In genomic region chr21:46355161-46356004, GRCh38 we compare ENCODE assay signal across 18 cellular contexts.
DNase-seq lines count a peak whose midpoint lies in the region; ATAC-seq and TF ChIP-seq lines count a peak whose summit lies in the region.
"Had no signal": no experiment of that assay in that cellular context is flagged by ENCODE, and none has a peak within 500 bp of the region (broad histone marks: within the 10 kb centered on the region; RNA-seq: fewer than 3 reads in every experiment).

No MANE protein-coding gene starts in this region.

- H3K27me3 Mint-ChIP-seq in nephron progenitor cell (ENCODE audit: low read depth, poor library complexity), result no peaks in the 10 kb centered on the region
- H3K27me3 Mint-ChIP-seq: naive thymus-derived CD4-positive, alpha-beta T cell had no signal

- peaks cover 24% of the 10 kb centered on the region for H3K4me1 Mint-ChIP-seq in nephron progenitor cell
- H3K4me1 Mint-ChIP-seq: naive thymus-derived CD4-positive, alpha-beta T cell had no signal

- no peak for TF ChIP-seq CTCF in nephron progenitor cell (IDR thresholded peaks at IDR 0.05)

- no peaks in the 10 kb centered on the region for H3K9me3 Mint-ChIP-seq in nephron progenitor cell
- H3K9me3 Mint-ChIP-seq: naive thymus-derived CD4-positive, alpha-beta T cell had no signal

- no peak overlapping the region for H3K4me3 Mint-ChIP-seq in nephron progenitor cell
- H3K4me3 Mint-ChIP-seq: naive thymus-derived CD4-positive, alpha-beta T cell had no signal

- DNase-seq in activated CD8-positive, alpha-beta memory T cell treated with anti-CD3 and anti-CD28 coated beads for 24 hours, result peak; percentile 68
- DNase-seq in activated CD8-positive, alpha-beta memory T cell treated with anti-CD3 and anti-CD28 coated beads, Interleukin-2, amount 50 U/mL, for 48 hours, result no peak
- DNase-seq in activated CD8-positive, alpha-beta memory T cell treated with anti-CD3 and anti-CD28 coated beads, Interleukin-2, amount 50 U/mL, for 4 hours, result peak; percentile 43
- DNase-seq in nephron progenitor cell (no peak), HuH-7 (ENCODE audit: low spot score) (no peak)
- DNase-seq in stimulated activated naive CD8-positive, alpha-beta T cell treated with anti-CD3 and anti-CD28 coated beads, Interleukin-15, Interleukin-2, amounts not matched to agents 100 U/mL and 50 U/mL, for 24 hours, result peak; percentile 11
- DNase-seq in stimulated activated CD4-positive, alpha-beta T cell treated with anti-CD3 and anti-CD28 coated beads, Interleukin-4, amount 100 ng/mL, for 4 hours, result no peak
- DNase-seq: activated CD4-positive, alpha-beta T cell treated with anti-CD3 and anti-CD28 coated beads for 1 hour; activated gamma-delta T cell; DMS79; kidney glomerular epithelial cell; NCI-H1417; NCI-H2107; NCI-H510A treated with DMSO at 0.1 percent for 48 hours; sigmoid colon; upper lobe of right lung had no signal

- H3K36me3 Mint-ChIP-seq in nephron progenitor cell (ENCODE audit: low read depth), result peaks cover 41% of the 10 kb centered on the region

- H3K27ac Mint-ChIP-seq in nephron progenitor cell, result peak overlapping the region; percentile 36

- no peak for ATAC-seq in stimulated activated naive CD8-positive, alpha-beta T cell treated with anti-CD3 and anti-CD28 coated beads, Interleukin-15, Interleukin-2, amounts not matched to agents 100 U/mL and 50 U/mL, for 24 hours
- no peak for ATAC-seq in GM21825 (IDR thresholded peaks at IDR 0.05; ENCODE audit: unreplicated experiment)
- ATAC-seq: naive thymus-derived CD4-positive, alpha-beta T cell; upper lobe of right lung had no signal

Comparison
In these comparisons a context has a peak if more than half of its experiments do, and no peak if none do; other contexts are left out.
1. DNase-seq: peak in activated CD8-positive, alpha-beta memory T cell treated with anti-CD3 and anti-CD28 coated beads for 24 hours (single experiment), activated CD8-positive, alpha-beta memory T cell treated with anti-CD3 and anti-CD28 coated beads, Interleukin-2, amount 50 U/mL, for 4 hours (single experiment) and stimulated activated naive CD8-positive, alpha-beta T cell treated with anti-CD3 and anti-CD28 coated beads, Interleukin-15, Interleukin-2, amounts not matched to agents 100 U/mL and 50 U/mL, for 24 hours (single experiment); none in activated CD8-positive, alpha-beta memory T cell treated with anti-CD3 and anti-CD28 coated beads, Interleukin-2, amount 50 U/mL, for 48 hours (single experiment), nephron progenitor cell (single experiment), HuH-7 (single experiment) and stimulated activated CD4-positive, alpha-beta T cell treated with anti-CD3 and anti-CD28 coated beads, Interleukin-4, amount 100 ng/mL, for 4 hours (0 of 2).